In the genomic region with DNA sequence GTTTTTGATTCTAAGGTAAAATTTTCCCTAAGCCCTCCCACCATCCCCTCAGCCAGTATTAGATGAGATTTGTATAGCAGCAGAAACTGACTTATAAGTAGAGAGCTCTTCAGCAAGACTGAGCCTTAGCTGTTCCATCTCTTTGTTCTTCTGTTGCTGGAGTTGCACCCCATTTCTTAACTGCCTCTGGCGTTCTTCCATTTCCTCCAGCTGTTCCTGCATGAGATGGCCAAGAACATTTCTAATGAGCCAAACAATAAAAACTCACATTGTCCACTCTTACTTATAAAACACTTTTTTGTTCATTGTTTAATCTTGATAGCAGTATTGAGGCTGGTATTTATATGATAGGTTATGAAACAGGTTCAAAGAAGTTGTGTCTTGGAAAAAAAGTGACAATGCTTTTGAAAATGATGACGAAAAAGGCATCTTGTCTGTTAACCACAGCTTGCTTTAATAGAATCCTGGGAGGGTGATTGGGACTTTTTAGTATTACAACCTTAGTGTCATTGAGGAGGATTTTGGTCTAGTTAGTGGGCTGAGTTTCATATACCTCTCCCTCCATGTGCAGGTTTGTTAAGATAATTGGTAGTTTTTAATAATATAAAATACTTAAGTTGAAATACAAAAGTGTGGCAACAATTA, we compare ENCODE assay signal across 11 cellular contexts. TPM values are rescaled to one million over a fixed set of nuclear protein-coding genes. Genes with fewer than 3 reads are reported as not detected.
A peak's percentile ranks its signal among the peaks of the same experiment; 100 is the strongest.
DNase-seq lines count a peak whose midpoint lies in the region; TF ChIP-seq lines count a peak whose summit lies in the region.
"Had no signal": no experiment of that assay in that cellular context is flagged by ENCODE, and none has a peak within 500 bp of the region (broad histone marks: within the 10 kb centered on the region; RNA-seq: fewer than 3 reads in every experiment).

No MANE protein-coding gene starts in this region.

- H3K4me1 ChIP-seq in sigmoid colon, result peaks cover 0 to 55% (median 39%) of the 10 kb centered on the region in 4 donors

- H3K27ac Mint-ChIP-seq in activated naive CD8-positive, alpha-beta T cell, result peak overlapping the region; percentile 51
- H3K27ac Mint-ChIP-seq in immature natural killer cell, result peak overlapping the region in 1 of 6 donors; percentile 80
- H3K27ac Mint-ChIP-seq in CD14-positive monocyte, result no peak overlapping the region
- H3K27ac Mint-ChIP-seq: memory B cell had no signal

- H3K36me3 Mint-ChIP-seq in activated naive CD8-positive, alpha-beta T cell, result no peaks in the 10 kb centered on the region
- H3K36me3 Mint-ChIP-seq in immature natural killer cell, result peaks cover 9 to 32% (median 31%) of the 10 kb centered on the region in 3 donors
- H3K36me3 Mint-ChIP-seq in CD14-positive monocyte, result peaks cover 59 to 71% of the 10 kb centered on the region in 2 donors

- no peak for TF ChIP-seq POLR2A in sigmoid colon (IDR thresholded peaks at IDR 0.05)

- TF ChIP-seq CTCF in sigmoid colon (IDR thresholded peaks at IDR 0.05) (no peak), CD14-positive monocyte (IDR thresholded peaks at IDR 0.05) (no peak)

- DNase-seq in EH (ENCODE audit: low read depth), result peak; percentile 58
- peak; percentile 7 for DNase-seq in glomerular endothelial cell (ENCODE audit: extremely low read depth, low read depth, low spot score)
- DNase-seq in sigmoid colon, result peak; percentile 86
- DNase-seq in immature natural killer cell, result no peak
- DNase-seq in CD14-positive monocyte (ENCODE audit: low spot score), result no peak
- DNase-seq in iPS-NIHi7 (ENCODE audit: extremely low spot score), result no peak
- no peak for DNase-seq in HEK293T (ENCODE audit: extremely low spot score)
- DNase-seq: T-helper 9 cell had no signal

- H3K4me3 ChIP-seq in sigmoid colon, result no peak overlapping the region
- H3K4me3 ChIP-seq: cardiac muscle cell had no signal

- peaks cover 5% of the 10 kb centered on the region for H3K4me1 Mint-ChIP-seq in activated naive CD8-positive, alpha-beta T cell (ENCODE audit: low read depth)
- H3K4me1 Mint-ChIP-seq in immature natural killer cell (no peaks in the 10 kb centered on the region), CD14-positive monocyte (no peaks in the 10 kb centered on the region)
- H3K4me1 Mint-ChIP-seq: memory B cell had no signal

- H3K9me3 Mint-ChIP-seq in activated naive CD8-positive, alpha-beta T cell (ENCODE audit: low read depth), result no peaks in the 10 kb centered on the region
- H3K9me3 Mint-ChIP-seq in immature natural killer cell, result no peaks in the 10 kb centered on the region
- H3K9me3 Mint-ChIP-seq in CD14-positive monocyte, result no peaks in the 10 kb centered on the region
- H3K9me3 Mint-ChIP-seq: memory B cell had no signal

- peaks cover 7 to 58% (median 18%) of the 10 kb centered on the region in 4 donors for H3K36me3 ChIP-seq in sigmoid colon

- H3K27ac ChIP-seq in sigmoid colon, result peak overlapping the region; percentile 64 to 78 (median 66)
- H3K27ac ChIP-seq: cardiac muscle cell had no signal

- POLR2A ChIA-PET in HEK293T (lab: Yijun Ruan, JAX), result no interaction called here

- no peaks in the 10 kb centered on the region for H3K27me3 ChIP-seq in sigmoid colon
- H3K27me3 ChIP-seq: cardiac muscle cell had no signal

- 8 to 44% methylated on average over 2 of the region's 2 CpGs for WGBS in sigmoid colon, 2 donors

- H3K27me3 Mint-ChIP-seq in activated naive CD8-positive, alpha-beta T cell, result no peaks in the 10 kb centered on the region
- H3K27me3 Mint-ChIP-seq in immature natural killer cell (ENCODE audit: low read depth in 3 of 3) (peaks cover 0 to 2% (median 0%) of the 10 kb centered on the region in 3 donors), CD14-positive monocyte (ENCODE audit: low read depth in 3 of 3) (no peaks in the 10 kb centered on the region)
- H3K27me3 Mint-ChIP-seq: memory B cell had no signal

- H3K4me3 Mint-ChIP-seq in activated naive CD8-positive, alpha-beta T cell, result no peak overlapping the region
- no peak overlapping the region for H3K4me3 Mint-ChIP-seq in immature natural killer cell
- H3K4me3 Mint-ChIP-seq in CD14-positive monocyte, result no peak overlapping the region
- H3K4me3 Mint-ChIP-seq: memory B cell had no signal

- intact Hi-C loops in sigmoid colon (cut with DNase I), result no loop called here
- intact Hi-C loops in CD14-positive monocyte (cut with micrococcal nuclease), result no loop called here

- no peaks in the 10 kb centered on the region for H3K9me3 ChIP-seq in sigmoid colon

- TF ChIP-seq EP300 in sigmoid colon (IDR thresholded peaks at IDR 0.05), result no peak

- CTCF ChIA-PET in HEK293T (lab: Yijun Ruan, JAX), result interaction anchor here (1.1 kb wide), 1 partner anchor 28 kb away, joined by 3 read pairs; no protein-coding TSS in a partner anchor

TF ChIP-seq in HEK293T, 16 proteins besides CTCF, POLR2A, EP300 and RAD21:
- TF ChIP-seq FOXK2 (IDR thresholded peaks at IDR 0.05), result no peak
- no peak for TF ChIP-seq NFRKB (IDR thresholded peaks at IDR 0.05)
- TF ChIP-seq FOXM1 (IDR thresholded peaks at IDR 0.05; ENCODE audit: borderline replicate concordance), result no peak
- no peak for TF ChIP-seq L3MBTL2 (conservative IDR thresholded peaks at IDR 0.05)
- no peak for TF ChIP-seq FOXA1 (IDR thresholded peaks at IDR 0.05)
- no peak for TF ChIP-seq ARNT (IDR thresholded peaks at IDR 0.05)
- TF ChIP-seq SP1 (IDR thresholded peaks at IDR 0.05), result no peak
- no peak for TF ChIP-seq SUZ12 (IDR thresholded peaks at IDR 0.05)

RNA-seq across cellular contexts. Expression of a gene that starts 18.3 kb away (rescaled TPM):
- total RNA-seq in glomerular endothelial cell (17.6 and 23.9 TPM in 2 replicates), sigmoid colon (10 to 100 TPM; 22.5 to 87.5 (median 33.8) TPM)
- polyA plus RNA-seq in sigmoid colon (10 to 100 TPM in 1 of 3 donors, 1 to 10 TPM in 2; 6.9 to 12.7 (median 9.6) TPM), immature natural killer cell (not detected), CD14-positive monocyte (under 1 TPM in 1 of 2 donors, not detected in 1; 0.05 TPM)

RNA-seq across cellular contexts. Expression of a gene that starts 33.3 kb away (rescaled TPM):
- 146 and 182 TPM in 2 replicates for total RNA-seq in glomerular endothelial cell
- total RNA-seq in sigmoid colon, result 100 to 1,000 TPM in 3 of 4 donors, 10 to 100 TPM in 1; 91.8 to 118 (median 108) TPM
- polyA plus RNA-seq in sigmoid colon, result 10 to 100 TPM; 54.1 to 81.1 (median 59.9) TPM
- polyA plus RNA-seq in immature natural killer cell, result 100 to 1,000 TPM; 314 to 568 (median 325) TPM
- 100 to 1,000 TPM; 274 to 307 TPM for polyA plus RNA-seq in CD14-positive monocyte

RNA-seq across cellular contexts. Expression of a gene that starts 33.9 kb away (rescaled TPM):
- total RNA-seq in glomerular endothelial cell (24.5 and 29.8 TPM in 2 replicates), sigmoid colon (10 to 100 TPM; 19.9 to 40.3 (median 36.8) TPM)
- polyA plus RNA-seq in sigmoid colon (10 to 100 TPM; 51.9 to 97.3 (median 89.5) TPM), immature natural killer cell (10 to 100 TPM; 71.3 to 92.7 (median 92.1) TPM), CD14-positive monocyte (10 to 100 TPM; 83.3 to 85.6 TPM)

Comparison
In these comparisons a context has a peak if more than half of its experiments do, and no peak if none do; other contexts are left out.
1. DNase-seq: peak in EH (single experiment), glomerular endothelial cell (single experiment) and sigmoid colon (single experiment); none in immature natural killer cell (0 of 3), CD14-positive monocyte (single experiment), iPS-NIHi7 (single experiment) and HEK293T (single experiment).
2. RNA of a gene that starts 18.3 kb away (polyA plus RNA-seq): 6.9 to 12.7 TPM in sigmoid colon; 0.05 TPM in CD14-positive monocyte and not detected in immature natural killer cell; every median in the first group is over 4 times any median in the second.